In genomic region chr9:14175778-14176177, GRCh38 we compare ENCODE assay signal across 19 cellular contexts.
A peak's percentile ranks its signal among the peaks of the same experiment; 100 is the strongest.
DNase-seq lines count a peak whose midpoint lies in the region; FAIRE-seq and TF ChIP-seq lines count a peak whose summit lies in the region.
"Had no signal": no experiment of that assay in that cellular context is flagged by ENCODE, and none has a peak within 500 bp of the region (broad histone marks: within the 10 kb centered on the region; RNA-seq: fewer than 3 reads in every experiment).

No MANE protein-coding gene starts in this region.

- peak; percentile 39 for FAIRE-seq in GM19239 (lab: Jason Lieb, UNC)
- FAIRE-seq: G401.6, GM12892, H1 had no signal

- WGBS in sigmoid colon, 2 donors = 94 to 97% methylated on average over 1 of the region's 1 CpG

- TF ChIP-seq EP300 in sigmoid colon (IDR thresholded peaks at IDR 0.05) = no peak

- intact Hi-C loops in sigmoid colon (cut with DNase I) = no loop called here

- no peaks in the 10 kb centered on the region for H4K20me1 ChIP-seq in osteoblast (ENCODE audit: insufficient read depth, low read length)

- H3K27ac ChIP-seq in VCaP (peak overlapping the region; percentile 97), osteoblast (ENCODE audit: low read depth, low read length) (no peak overlapping the region), sigmoid colon (no peak overlapping the region)
- H3K27ac ChIP-seq: GM23248 had no signal

- no peaks in the 10 kb centered on the region for H3K36me3 ChIP-seq in osteoblast (ENCODE audit: insufficient read depth, low read length)
- H3K36me3 ChIP-seq in sigmoid colon = no peaks in the 10 kb centered on the region

- H3K79me2 ChIP-seq in osteoblast (ENCODE audit: insufficient read depth, low read length) = peaks cover 2% of the 10 kb centered on the region

- no peak overlapping the region for H3K4me3 ChIP-seq in fibroblast of the aortic adventitia (ENCODE audit: low read depth, low read length)
- no peak overlapping the region for H3K4me3 ChIP-seq in osteoblast (ENCODE audit: insufficient read depth, low read length)
- no peak overlapping the region for H3K4me3 ChIP-seq in sigmoid colon
- H3K4me3 ChIP-seq: GM23248 had no signal

- no peak for TF ChIP-seq POLR2A in sigmoid colon (IDR thresholded peaks at IDR 0.05)

- no peaks in the 10 kb centered on the region for H3K27me3 ChIP-seq in osteoblast (ENCODE audit: insufficient read depth, low read length)
- H3K27me3 ChIP-seq in sigmoid colon = no peaks in the 10 kb centered on the region

- H3K9me3 ChIP-seq in osteoblast (ENCODE audit: low read depth, low read length) (no peaks in the 10 kb centered on the region), sigmoid colon (no peaks in the 10 kb centered on the region)

- H3K4me2 ChIP-seq in osteoblast (ENCODE audit: insufficient read depth, low read length) = no peak overlapping the region

- H3K4me1 ChIP-seq in osteoblast (ENCODE audit: insufficient read depth, low read length) = peaks cover 10% of the 10 kb centered on the region
- H3K4me1 ChIP-seq in sigmoid colon = peaks cover 0 to 29% (median 22%) of the 10 kb centered on the region in 4 donors

- TF ChIP-seq CTCF in VCaP (conservative IDR thresholded peaks at IDR 0.05) = no peak
- TF ChIP-seq CTCF in fibroblast of the aortic adventitia (IDR thresholded peaks at IDR 0.05; ENCODE audit: insufficient read depth, low read length) = no peak
- no peak for TF ChIP-seq CTCF in osteoblast (IDR thresholded peaks at IDR 0.05; ENCODE audit: extremely low read depth, low read depth, low read length)
- TF ChIP-seq CTCF in sigmoid colon (IDR thresholded peaks at IDR 0.05) = no peak

- H2AFZ ChIP-seq in osteoblast (ENCODE audit: low read length) = no peak overlapping the region
- H2AFZ ChIP-seq: GM23248 had no signal

- DNase-seq in GM19239 (ENCODE audit: insufficient read length, low spot score) = no peak
- peak; percentile 65 for DNase-seq in fibroblast of the aortic adventitia (ENCODE audit: low read depth)
- peak; percentile 10 for DNase-seq in osteoblast (ENCODE audit: insufficient read length, low spot score, missing footprints)
- DNase-seq in sigmoid colon = no peak
- no peak for DNase-seq in DMS114 treated with DMSO at 0.1 percent for 48 hours (lab: John Stamatoyannopoulos, UW; ENCODE audit: unreplicated experiment)
- DNase-seq in activated CD4-positive, alpha-beta T cell treated with anti-CD3 and anti-CD28 coated beads, Interleukin-2, amount 50 U/mL, for 1 hour = no peak
- DNase-seq in NCI-H526 (lab: John Stamatoyannopoulos, UW) = no peak
- DNase-seq: C1 segment of cervical spinal cord; Calu3; CD4-positive, alpha-beta memory T cell; COR-L47; DMS153; DND-41; GM23248; H9 had no signal

Comparison
In these comparisons a context has a peak if more than half of its experiments do, and no peak if none do; other contexts are left out.
1. DNase-seq: peak in fibroblast of the aortic adventitia (single experiment) and osteoblast (single experiment); none in GM19239 (single experiment), sigmoid colon (single experiment), DMS114 treated with DMSO at 0.1 percent for 48 hours (single experiment), activated CD4-positive, alpha-beta T cell treated with anti-CD3 and anti-CD28 coated beads, Interleukin-2, amount 50 U/mL, for 1 hour (single experiment) and NCI-H526 (0 of 2).